Comparison of ENCODE assay signal across 10 cellular contexts in genomic region chr3:119343719-119344118, GRCh38. TPM values are rescaled to one million over a fixed set of nuclear protein-coding genes. Genes with fewer than 3 reads are reported as not detected.
DNase-seq lines count a peak whose midpoint lies in the region; ATAC-seq lines count a peak whose summit lies in the region.
"Had no signal": no experiment of that assay in that cellular context is flagged by ENCODE, and none has a peak within 500 bp of the region (broad histone marks: within the 10 kb centered on the region; RNA-seq: fewer than 3 reads in every experiment).

No MANE protein-coding gene starts in this region.

- no peak for DNase-seq in RKO (ENCODE audit: low spot score)
- DNase-seq in KG1 (lab: John Stamatoyannopoulos, UW), result no peak
- DNase-seq in NCI-H2227 (lab: John Stamatoyannopoulos, UW; ENCODE audit: unreplicated experiment), result no peak
- no peak for DNase-seq in activated naive CD4-positive, alpha-beta T cell treated with anti-CD3 and anti-CD28 coated beads for 36 hours
- DNase-seq: DMS153 had no signal

- intact Hi-C loops in dendritic cell treated with granulocyte-macrophage colony-stimulating factor and Interleukin-4, amounts not matched to agents 40 ng/mL and 50 ng/mL, for 4 days (cut with micrococcal nuclease), result loop anchor here (5.0 kb wide), 1 partner anchor 66 kb away; no protein-coding TSS in a partner anchor
- intact Hi-C loops in activated naive CD4-positive, alpha-beta T cell treated with anti-CD3 and anti-CD28 coated beads for 36 hours (cut with micrococcal nuclease), result no loop called here

- ATAC-seq in GM18511 (IDR thresholded peaks at IDR 0.05; ENCODE audit: unreplicated experiment), result peak; percentile 80
- ATAC-seq in GM21447 (IDR thresholded peaks at IDR 0.05; ENCODE audit: unreplicated experiment), result peak; percentile 88
- ATAC-seq in HG03159 (IDR thresholded peaks at IDR 0.05; ENCODE audit: unreplicated experiment), result peak; percentile 73

- peaks cover 72% of the 10 kb centered on the region for H3K36me3 Mint-ChIP-seq in dendritic cell treated with granulocyte-macrophage colony-stimulating factor and Interleukin-4, amounts not matched to agents 40 ng/mL and 50 ng/mL, for 4 days (ENCODE audit: low read depth)
- H3K36me3 Mint-ChIP-seq in activated naive CD4-positive, alpha-beta T cell treated with anti-CD3 and anti-CD28 coated beads for 36 hours (ENCODE audit: low read depth), result no peaks in the 10 kb centered on the region

- CTCF ChIA-PET in activated naive CD4-positive, alpha-beta T cell treated with anti-CD3 and anti-CD28 coated beads for 36 hours (lab: Charles Lee), result no interaction called here

- no peaks in the 10 kb centered on the region for H3K27me3 Mint-ChIP-seq in dendritic cell treated with granulocyte-macrophage colony-stimulating factor and Interleukin-4, amounts not matched to agents 40 ng/mL and 50 ng/mL, for 4 days
- H3K27me3 Mint-ChIP-seq in activated naive CD4-positive, alpha-beta T cell treated with anti-CD3 and anti-CD28 coated beads for 36 hours (ENCODE audit: low read depth), result no peaks in the 10 kb centered on the region

- H3K27ac Mint-ChIP-seq in dendritic cell treated with granulocyte-macrophage colony-stimulating factor and Interleukin-4, amounts not matched to agents 40 ng/mL and 50 ng/mL, for 4 days, result peak overlapping the region; percentile 24
- H3K27ac Mint-ChIP-seq in activated naive CD4-positive, alpha-beta T cell treated with anti-CD3 and anti-CD28 coated beads for 36 hours, result no peak overlapping the region
- H3K27ac Mint-ChIP-seq: T-helper 1 cell treated with Interleukin-12 subunit alpha and Interleukin-12 subunit beta and Interleukin-4 antibody, amounts not matched to agents 30 μg/mL and 1 μg/mL, for 36 hours had no signal

- peaks cover 53% of the 10 kb centered on the region for H3K4me1 Mint-ChIP-seq in dendritic cell treated with granulocyte-macrophage colony-stimulating factor and Interleukin-4, amounts not matched to agents 40 ng/mL and 50 ng/mL, for 4 days (ENCODE audit: low read depth)
- H3K4me1 Mint-ChIP-seq in activated naive CD4-positive, alpha-beta T cell treated with anti-CD3 and anti-CD28 coated beads for 36 hours (ENCODE audit: low read depth), result peaks cover 2% of the 10 kb centered on the region

- H3K4me3 Mint-ChIP-seq in dendritic cell treated with granulocyte-macrophage colony-stimulating factor and Interleukin-4, amounts not matched to agents 40 ng/mL and 50 ng/mL, for 4 days, result no peak overlapping the region
- no peak overlapping the region for H3K4me3 Mint-ChIP-seq in activated naive CD4-positive, alpha-beta T cell treated with anti-CD3 and anti-CD28 coated beads for 36 hours
- H3K4me3 Mint-ChIP-seq: T-helper 1 cell treated with Interleukin-12 subunit alpha and Interleukin-12 subunit beta and Interleukin-4 antibody, amounts not matched to agents 30 μg/mL and 1 μg/mL, for 36 hours had no signal

- H3K9me3 Mint-ChIP-seq in dendritic cell treated with granulocyte-macrophage colony-stimulating factor and Interleukin-4, amounts not matched to agents 40 ng/mL and 50 ng/mL, for 4 days, result no peaks in the 10 kb centered on the region
- no peaks in the 10 kb centered on the region for H3K9me3 Mint-ChIP-seq in activated naive CD4-positive, alpha-beta T cell treated with anti-CD3 and anti-CD28 coated beads for 36 hours
- H3K9me3 Mint-ChIP-seq: T-helper 1 cell treated with Interleukin-12 subunit alpha and Interleukin-12 subunit beta and Interleukin-4 antibody, amounts not matched to agents 30 μg/mL and 1 μg/mL, for 36 hours had no signal

RNA-seq across cellular contexts. Expression of gene ARHGAP31, which starts 49.5 kb away (rescaled TPM):
- total RNA-seq in activated naive CD4-positive, alpha-beta T cell treated with anti-CD3 and anti-CD28 coated beads for 36 hours, result 1 to 10 TPM; 3.5 to 3.7 TPM
